ENCODE assay signal across 10 cellular contexts in genomic region chr19:17908244-17908643, GRCh38. TPM values are rescaled to one million over a fixed set of nuclear protein-coding genes. Genes with fewer than 3 reads are reported as not detected.
"Had no signal": no experiment of that assay in that cellular context is flagged by ENCODE, and none has a peak within 500 bp of the region (broad histone marks: within the 10 kb centered on the region; RNA-seq: fewer than 3 reads in every experiment).

No MANE protein-coding gene starts in this region.

- H3K27ac Mint-ChIP-seq: HFFc6 had no signal

- H3K9ac ChIP-seq: GM23248 had no signal

- H2AFZ ChIP-seq: GM23248 had no signal

- H3K36me3 ChIP-seq: HAP-1 had no signal

- H3K4me3 Mint-ChIP-seq: HFFc6 had no signal

- H3K4me1 ChIP-seq: HAP-1 had no signal

- H3K4me3 ChIP-seq: GM23248, HAP-1 had no signal

- H3K27ac ChIP-seq: GM23248, HL-60 had no signal

- DNase-seq: GM23248, GOT3, H7, HFFc6, IMR-90, KBM-7 had no signal

RNA-seq across cellular contexts. Expression of gene SLC5A5, which starts 36.5 kb away (rescaled TPM):
- total RNA-seq: GM23248, H4, HFFc6, HT1080, IMR-90 had no signal
- polyA plus RNA-seq: GM23248, IMR-90 had no signal

RNA-seq across cellular contexts. Expression of gene KCNN1, which starts 58.7 kb away (rescaled TPM):
- total RNA-seq: GM23248, HFFc6, HT1080, IMR-90 had no signal
- polyA plus RNA-seq: GM23248 had no signal
